1 cellular context compared by ENCODE assay signal in genomic region chr5:41482715-41483114, GRCh38.
TF ChIP-seq lines count a peak whose summit lies in the region.

No MANE protein-coding gene starts in this region.

TF ChIP-seq in WTC11, 78 proteins besides CTCF, POLR2A, EP300 and RAD21 (continued from another document):
- TF ChIP-seq ATF6 (CRISPR knock-in tag; IDR thresholded peaks at IDR 0.05): no peak
- no peak for TF ChIP-seq FOXP1 (CRISPR knock-in tag; IDR thresholded peaks at IDR 0.05; ENCODE audit: borderline replicate concordance)
- TF ChIP-seq E2F1 (CRISPR knock-in tag; IDR thresholded peaks at IDR 0.05): no peak
